22 cellular contexts compared by ENCODE assay signal in genomic region chr1:232986000-232986922, GRCh38. TPM values are rescaled to one million over a fixed set of nuclear protein-coding genes. Genes with fewer than 3 reads are reported as not detected.
A peak's percentile ranks its signal among the peaks of the same experiment; 100 is the strongest.
DNase-seq lines count a peak whose midpoint lies in the region; ATAC-seq, FAIRE-seq and TF ChIP-seq lines count a peak whose summit lies in the region.
"Had no signal": no experiment of that assay in that cellular context is flagged by ENCODE, and none has a peak within 500 bp of the region (broad histone marks: within the 10 kb centered on the region; RNA-seq: fewer than 3 reads in every experiment).

No MANE protein-coding gene starts in this region.

- H3K27ac ChIP-seq in mammary epithelial cell (ENCODE audit: insufficient read depth, low read depth, low read length), result no peak overlapping the region
- no peak overlapping the region for H3K27ac ChIP-seq in HEK293 (ENCODE audit: extremely low read depth, low read depth, low read length)
- no peak overlapping the region for H3K27ac ChIP-seq in H1 (ENCODE audit: low read depth, low read length)
- no peak overlapping the region for H3K27ac ChIP-seq in sigmoid colon
- H3K27ac ChIP-seq in lower lobe of right lung, result no peak overlapping the region
- H3K27ac ChIP-seq: C4-2B, GM23248 had no signal

- H3K36me3 ChIP-seq in mammary epithelial cell (ENCODE audit: insufficient read depth, low read length) (peaks cover 3% of the 10 kb centered on the region), HEK293 (ENCODE audit: control insufficient read depth in 2 of 2, insufficient read depth in 1 of 2, low read length in 2 of 2) (peaks cover 0 to 44% of the 10 kb centered on the region in 2 experiments; a peak in 2 of 3 replicates), H1 (ENCODE audit: control insufficient read depth in 2 of 4, insufficient read depth in 4 of 4, low read length in 3 of 4) (peaks cover 0 to 7% (median 5%) of the 10 kb centered on the region in 4 experiments; a peak in 6 of 8 replicates), sigmoid colon (no peaks in the 10 kb centered on the region), lower lobe of right lung (no peaks in the 10 kb centered on the region)

- intact Hi-C loops in MCF 10A (cut with micrococcal nuclease) (no loop called here), mammary epithelial cell (cut with micrococcal nuclease) (no loop called here), sigmoid colon (cut with DNase I) (no loop called here), lower lobe of right lung (cut with DNase I) (no loop called here)

- CTCF ChIA-PET in MCF 10A (lab: Yijun Ruan, JAX) (interaction anchor here (0.8 kb wide), 1 partner anchor 13 kb away, joined by 3 read pairs; no protein-coding TSS in a partner anchor), mammary epithelial cell (lab: Charles Lee; ENCODE audit: low non-redundant PET) (no interaction called here), HEK293 (lab: Yijun Ruan, JAX) (interaction anchor here (0.9 to 1.4 kb wide), 2 partner anchors 20 to 186 kb away, joined by 3 to 6 read pairs; no protein-coding TSS in a partner anchor), H1 (lab: Charles Lee; ENCODE audit: partially characterized antibody) (interaction anchor here (1.5 to 2.0 kb wide), 2 partner anchors 10 to 20 kb away, joined by 3 to 6 read pairs; no protein-coding TSS in a partner anchor)

- H3K4me1 Mint-ChIP-seq in MCF 10A (ENCODE audit: insufficient read depth, unreplicated experiment), result peaks cover 17% of the 10 kb centered on the region
- H3K4me1 Mint-ChIP-seq: CD8-positive, alpha-beta memory T cell had no signal

- H3K27me3 ChIP-seq in mammary epithelial cell (ENCODE audit: insufficient read depth, low read length) (no peaks in the 10 kb centered on the region), H1 (replicated peaks in 1 of 4; ENCODE audit: control insufficient read depth in 3 of 4, extremely low read depth in 1 of 4, insufficient read depth in 3 of 4, low read length in 3 of 4) (no peaks in the 10 kb centered on the region), sigmoid colon (no peaks in the 10 kb centered on the region), lower lobe of right lung (ENCODE audit: low read depth) (no peaks in the 10 kb centered on the region)

- H3K9ac ChIP-seq in mammary epithelial cell (ENCODE audit: insufficient read depth, low read length) (no peak overlapping the region), H1 (replicated peaks in 1 of 4; ENCODE audit: extremely low read depth in 1 of 4, low read depth in 3 of 4, low read length in 3 of 4) (no peak overlapping the region)
- H3K9ac ChIP-seq: GM23248 had no signal

- H3K4me1 ChIP-seq in mammary epithelial cell (ENCODE audit: insufficient read depth, low read length) (peaks cover 10% of the 10 kb centered on the region), HEK293 (ENCODE audit: control insufficient read depth, insufficient read depth, low read length) (0 out of 2 replicates have a peak, but pooled peaks cover 5% of the 10 kb centered on the region), H1 (replicated peaks in 1 of 4; ENCODE audit: control insufficient read depth in 3 of 4, insufficient read depth in 4 of 4, low read length in 3 of 4) (no peaks in the 10 kb centered on the region), sigmoid colon (no peaks in the 10 kb centered on the region), lower lobe of right lung (no peaks in the 10 kb centered on the region)

- dilution Hi-C loops in mammary epithelial cell (cut with HindIII; ENCODE audit: low sequenced_read_pairs), result no loop called here

- H3K4me3 ChIP-seq in mammary epithelial cell (replicated peaks in 1 of 3; ENCODE audit: insufficient read depth in 1 of 3, low read depth in 2 of 3, low read length in 3 of 3) (no peak overlapping the region), HEK293 (ENCODE audit: low read depth, low read length) (no peak overlapping the region), H1 (ENCODE audit: extremely low read depth in 1 of 4, insufficient read depth in 2 of 4, low read depth in 3 of 4, low read length in 4 of 4) (no peak overlapping the region), sigmoid colon (no peak overlapping the region), lower lobe of right lung (no peak overlapping the region)
- H3K4me3 ChIP-seq: GM23248 had no signal

- H4K5ac ChIP-seq in H1 (ENCODE audit: insufficient read length, low read depth, low read length), result no peak overlapping the region

- no peaks in the 10 kb centered on the region for H3K9me3 ChIP-seq in mammary epithelial cell (replicated peaks; ENCODE audit: insufficient read depth, low read length)
- no peaks in the 10 kb centered on the region for H3K9me3 ChIP-seq in HEK293 (ENCODE audit: control insufficient read depth, insufficient read depth, low read depth, low read length)
- H3K9me3 ChIP-seq in H1 (ENCODE audit: insufficient read depth in 2 of 2, low read depth in 1 of 2, low read length in 1 of 2), result no peaks in the 10 kb centered on the region
- H3K9me3 ChIP-seq in sigmoid colon, result no peaks in the 10 kb centered on the region
- H3K9me3 ChIP-seq in lower lobe of right lung, result no peaks in the 10 kb centered on the region

- no peak overlapping the region for H3K4ac ChIP-seq in H1 (replicated peaks; ENCODE audit: insufficient read length, low read depth, low read length)

- H3K27me3 Mint-ChIP-seq in MCF 10A (ENCODE audit: insufficient read depth, unreplicated experiment), result no peaks in the 10 kb centered on the region
- H3K27me3 Mint-ChIP-seq: CD8-positive, alpha-beta memory T cell had no signal

- H4K20me1 ChIP-seq in mammary epithelial cell (ENCODE audit: insufficient read depth, low read length) (no peaks in the 10 kb centered on the region), H1 (replicated peaks in 1 of 2; ENCODE audit: control insufficient read depth in 1 of 2, insufficient read depth in 2 of 2, low read length in 2 of 2) (no peaks in the 10 kb centered on the region)

- no peak overlapping the region for H2BK120ac ChIP-seq in H1 (replicated peaks; ENCODE audit: low read depth, low read length)

- no peak for FAIRE-seq in H1 (lab: Jason Lieb, UNC)
- FAIRE-seq: G401.6, GM12892, GM18507, HTR-8/SVneo, RCC 7860 had no signal

- no peak overlapping the region for H3K14ac ChIP-seq in H1 (ENCODE audit: insufficient read length)

- no peak overlapping the region for H3K56ac ChIP-seq in H1 (replicated peaks; ENCODE audit: insufficient read length, low read depth, low read length)

- peak overlapping the region; percentile 45; the same call in 1 of the 2 replicates for H4K8ac ChIP-seq in H1 (ENCODE audit: extremely low read depth, insufficient read depth, low read length)

- no peaks in the 10 kb centered on the region; the same call in 1 of the 2 replicates for H3K79me1 ChIP-seq in H1 (ENCODE audit: low read depth, low read length)

- no peaks in the 10 kb centered on the region for H3K9me3 Mint-ChIP-seq in MCF 10A (ENCODE audit: unreplicated experiment)
- H3K9me3 Mint-ChIP-seq: CD8-positive, alpha-beta memory T cell had no signal

- no peak for TF ChIP-seq RAD21 in H1 (IDR thresholded peaks at IDR 0.05 in 1 of 2, conservative IDR thresholded peaks at IDR 0.05 in 1 of 2; ENCODE audit: low read depth in 2 of 2, low read length in 2 of 2)

- no peak overlapping the region for H2AFZ ChIP-seq in mammary epithelial cell (ENCODE audit: low read depth, low read length)
- H2AFZ ChIP-seq in H1 (ENCODE audit: low read length), result no peak overlapping the region
- H2AFZ ChIP-seq: GM23248 had no signal

- H3K18ac ChIP-seq in H1 (ENCODE audit: extremely low read depth, low read length), result no peak overlapping the region

- BruUV-seq in MCF 10A (replicated peaks; lab: Mats Ljungman, UMichigan), result no TSS peak
- no TSS peak for BruUV-seq in mammary epithelial cell (replicated peaks; lab: Mats Ljungman, UMichigan)

- 98% methylated on average over 11 of the region's 35 CpGs for WGBS in mammary epithelial cell (ENCODE audit: low coverage, missing lambda C conversion rate)
- WGBS in H1 (ENCODE audit: extremely low coverage in 1 of 2, insufficient coverage in 1 of 2, insufficient read length in 1 of 2, insufficient replicate concordance in 2 of 2, low coverage in 1 of 2, low lambda C conversion rate in 2 of 2, missing lambda C conversion rate in 1 of 2), 2 experiments, result 94% methylated on average over 32 of the region's 35 CpGs; no CpG with 5 or more reads in 1 of the 2 experiments
- WGBS in sigmoid colon, 2 donors, result 92 to 95% methylated on average over 35 of the region's 35 CpGs

- TF ChIP-seq POLR2A in H1 (IDR thresholded peaks at IDR 0.05; ENCODE audit: control extremely low read depth in 1 of 2, low read depth in 2 of 2, low read length in 2 of 2), result no peak
- no peak for TF ChIP-seq POLR2A in sigmoid colon (IDR thresholded peaks at IDR 0.05)

- no peak overlapping the region for H3K4me2 ChIP-seq in mammary epithelial cell (ENCODE audit: insufficient read depth, low read depth, low read length)
- H3K4me2 ChIP-seq in H1 (ENCODE audit: insufficient read depth in 1 of 2, low read depth in 2 of 2, low read length in 2 of 2), result no peak overlapping the region

- no peak overlapping the region for H2AK5ac ChIP-seq in H1 (ENCODE audit: low read depth, low read length)

- H3K23me2 ChIP-seq in H1 (ENCODE audit: low read depth, low read length), result no peaks in the 10 kb centered on the region

- no peak overlapping the region for H2BK5ac ChIP-seq in H1 (ENCODE audit: low read depth, low read length)

- POLR2A ChIA-PET in MCF 10A (lab: Yijun Ruan, JAX), result interaction anchor here (0.5 to 0.7 kb wide), 3 partner anchors 108 to 1477 kb away, joined by 3 to 4 read pairs (median 4); no protein-coding TSS in a partner anchor
- POLR2A ChIA-PET in HEK293 (lab: Yijun Ruan, JAX), result interaction anchor here (1.7 kb wide), 1 partner anchor 117 kb away, joined by 4 read pairs; no protein-coding TSS in a partner anchor
- POLR2A ChIA-PET in H1 (lab: Charles Lee; ENCODE audit: partially characterized antibody), result interaction anchor here (1.3 kb wide), 1 partner anchor 10 kb away, joined by 3 read pairs; no protein-coding TSS in a partner anchor

- no peak overlapping the region for H4K91ac ChIP-seq in H1 (replicated peaks; ENCODE audit: insufficient read length, low read length)

- no peak overlapping the region for H2BK15ac ChIP-seq in H1 (ENCODE audit: low read length)

- no peak overlapping the region for H2BK20ac ChIP-seq in H1 (ENCODE audit: low read length)

- no peak overlapping the region for H3K23ac ChIP-seq in H1 (ENCODE audit: insufficient read length)

- no peak overlapping the region for H3K4me3 Mint-ChIP-seq in MCF 10A (ENCODE audit: unreplicated experiment)
- H3K4me3 Mint-ChIP-seq: CD8-positive, alpha-beta memory T cell had no signal

- in situ Hi-C loops in mammary epithelial cell (cut with MboI; ENCODE audit: low sequenced_read_pairs in 2 of 2), result no loop called here

- ATAC-seq in lower lobe of right lung, result no peak

- DNase-seq in MCF 10A (ENCODE audit: unreplicated experiment), result no peak
- no peak for DNase-seq in mammary epithelial cell
- no peak for DNase-seq in H1 (ENCODE audit: low read depth in 1 of 2, low spot score in 2 of 2)
- DNase-seq in sigmoid colon, result peak; percentile 33
- no peak for DNase-seq in lower lobe of right lung
- DNase-seq in stimulated activated CD4-positive, alpha-beta T cell treated with anti-CD3 and anti-CD28 coated beads, Interleukin-12 subunit alpha, Interleukin-12 subunit beta, amount 100 ng/mL, for 4 hours, result no peak
- DNase-seq: Calu3; CD8-positive, alpha-beta memory T cell; GM23248; HCEC 1CT; IMR-90; NCI-H1694 treated with DMSO at 0.1 percent for 48 hours; NCI-H446 treated with DMSO at 0.1 percent for 48 hours; NCI-H526 treated with DMSO at 0.1 percent for 48 hours; OCI-M1 had no signal

- no peak overlapping the region for H2BK12ac ChIP-seq in H1 (ENCODE audit: low read depth, low read length)

- peak overlapping the region; percentile 16 for H3K27ac Mint-ChIP-seq in MCF 10A (ENCODE audit: low read depth, unreplicated experiment)
- H3K27ac Mint-ChIP-seq: CD8-positive, alpha-beta memory T cell had no signal

- TF ChIP-seq EP300 in H1 (IDR thresholded peaks at IDR 0.05; ENCODE audit: borderline replicate concordance in 1 of 2, low read depth in 2 of 2, low read length in 2 of 2) (no peak), sigmoid colon (IDR thresholded peaks at IDR 0.05) (no peak)

- peaks cover 40% of the 10 kb centered on the region for H3K36me3 Mint-ChIP-seq in MCF 10A (ENCODE audit: insufficient read depth, unreplicated experiment)

- no peaks in the 10 kb centered on the region for H3K79me2 ChIP-seq in mammary epithelial cell (ENCODE audit: insufficient read depth, low read length)
- H3K79me2 ChIP-seq in H1 (ENCODE audit: control insufficient read depth in 1 of 2, insufficient read depth in 2 of 2, low read length in 2 of 2), result no peaks in the 10 kb centered on the region

- TF ChIP-seq CTCF in MCF 10A (IDR thresholded peaks at IDR 0.05; ENCODE audit: unreplicated experiment) (no peak), mammary epithelial cell (conservative IDR thresholded peaks at IDR 0.05 in 1 of 2, IDR thresholded peaks at IDR 0.05 in 1 of 2; ENCODE audit: extremely low read depth in 1 of 2, insufficient read depth in 1 of 2, low read depth in 1 of 2, low read length in 2 of 2) (no peak), HEK293 (tag by site-specific recombination; IDR thresholded peaks at IDR 0.05) (no peak), H1 (IDR thresholded peaks at IDR 0.05; ENCODE audit: control extremely low read depth in 1 of 3, insufficient read depth in 1 of 3, low read depth in 1 of 3, low read length in 3 of 3) (no peak), sigmoid colon (IDR thresholded peaks at IDR 0.05) (no peak), lower lobe of right lung (IDR thresholded peaks at IDR 0.05) (no peak)

RNA-seq across cellular contexts. Expression of gene NTPCR, which starts 35.9 kb away (rescaled TPM):
- 116 and 129 TPM in 2 replicates for total RNA-seq in MCF 10A (2022)
- 10 to 100 TPM; 15.3 to 47.0 TPM for total RNA-seq in mammary epithelial cell
- 23.3 TPM for polyA plus RNA-seq in mammary epithelial cell
- 7.8 TPM for polyA minus RNA-seq in mammary epithelial cell
- total RNA-seq in H1 (2021; fragmentation: NEBNext Ultra II Directional; extraction: Animal tissue kit (Norgen Biotek cat#: 25700)), result 68.6 and 73.1 TPM in 2 replicates
- polyA plus RNA-seq in H1 (2011; rRNA removed), result 17.3 and 22.6 TPM in 2 replicates
- 27.6 TPM for polyA plus RNA-seq in H1 (2011; cell fraction: cytosol; rRNA removed)
- 22.2 TPM for polyA plus RNA-seq in H1 (2011; cell fraction: nucleus; rRNA removed)
- polyA plus RNA-seq in H1 (2012, experiment 1 of 2), result 70.9 to 94.3 TPM (median 85.5 TPM) in 4 replicates
- polyA plus RNA-seq in H1 (2012, experiment 2 of 2), result 50.5 TPM
- 61.7 TPM for polyA plus RNA-seq in H1 (2013, experiment 1 of 2)
- polyA plus RNA-seq in H1 (2013, experiment 2 of 2), result 63.0 TPM
- polyA minus RNA-seq in H1 (2011; rRNA and poly(A)+ RNA removed), result 23.6 and 28.6 TPM in 2 replicates
- 24.2 TPM for polyA minus RNA-seq in H1 (2011; cell fraction: cytosol; rRNA and poly(A)+ RNA removed)
- polyA minus RNA-seq in H1 (2011; cell fraction: nucleus; rRNA and poly(A)+ RNA removed), result 51.5 TPM
- total RNA-seq in sigmoid colon, result 10 to 100 TPM; 20.5 to 43.2 (median 27.1) TPM
- 100 to 1,000 TPM in 1 of 3 donors, 10 to 100 TPM in 2; 64.8 to 100 (median 74.5) TPM for polyA plus RNA-seq in sigmoid colon
- 29.5 TPM for total RNA-seq in lower lobe of right lung
